Comparison of ENCODE assay signal across 1 cellular context in the genomic region with DNA sequence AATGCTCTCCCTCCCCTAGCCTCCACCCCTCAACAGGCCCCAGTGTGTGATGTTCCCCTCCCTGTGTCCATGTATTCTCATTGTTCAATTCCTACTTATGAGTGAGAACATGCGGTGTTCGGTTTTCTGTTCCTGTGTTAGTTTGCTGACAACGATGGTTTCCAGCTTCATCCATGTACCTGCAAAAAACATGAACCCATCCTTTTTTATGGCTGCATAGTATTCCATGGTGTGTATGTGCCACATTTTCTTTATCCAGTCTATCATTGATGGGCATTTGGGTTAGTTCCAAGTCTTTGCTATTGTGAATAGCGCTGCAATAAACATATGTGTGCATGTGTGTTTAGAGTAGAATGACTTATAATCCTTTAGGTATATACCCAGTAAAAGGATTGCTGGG. TPM values are rescaled to one million over a fixed set of nuclear protein-coding genes. Genes with fewer than 3 reads are reported as not detected.
"Had no signal": no experiment of that assay in that cellular context is flagged by ENCODE, and none has a peak within 500 bp of the region (broad histone marks: within the 10 kb centered on the region; RNA-seq: fewer than 3 reads in every experiment).

No MANE protein-coding gene starts in this region.

RNA-seq across cellular contexts. Expression of a gene that starts 20.5 kb away (rescaled TPM):
- total RNA-seq: G401 had no signal
